Comparison of ENCODE assay signal across 20 cellular contexts in genomic region chr10:98528166-98528784, GRCh38.
DNase-seq lines count a peak whose midpoint lies in the region; ATAC-seq and TF ChIP-seq lines count a peak whose summit lies in the region.
"Had no signal": no experiment of that assay in that cellular context is flagged by ENCODE, and none has a peak within 500 bp of the region (broad histone marks: within the 10 kb centered on the region; RNA-seq: fewer than 3 reads in every experiment).

No MANE protein-coding gene starts in this region.

- DNase-seq in NCI-H345 (lab: John Stamatoyannopoulos, UW) (peak; percentile 46), NCI-H345 treated with DMSO at 0.1 percent for 48 hours (lab: John Stamatoyannopoulos, UW; ENCODE audit: unreplicated experiment) (no peak), HT1080 (ENCODE audit: low read depth) (peak; percentile 65), endothelial cell (ENCODE audit: low spot score) (peak; percentile 11), stromal cell of bone marrow (ENCODE audit: low read depth) (peak; percentile 61), kidney glomerular epithelial cell (lab: John Stamatoyannopoulos, UW) (no peak)
- DNase-seq: activated CD4-positive, alpha-beta T cell treated with anti-CD3 and anti-CD28 coated beads for 1 hour; activated CD8-positive, alpha-beta memory T cell treated with anti-CD3 and anti-CD28 coated beads, Interleukin-2, amount 10 ng/mL, durations not matched to agents 7 days and 5 days; activated naive CD8-positive, alpha-beta T cell treated with anti-CD3 and anti-CD28 coated beads, Interleukin-2, amount 10 ng/mL, durations not matched to agents 7 days and 5 days; CD4-positive, alpha-beta memory T cell; DMS53; dorsolateral prefrontal cortex; left lung; mucosa of descending colon; NCI-H146; NCI-H446 treated with DMSO at 0.1 percent for 48 hours; small intestine; stimulated activated CD4-positive, alpha-beta T cell treated with anti-CD3 and anti-CD28 coated beads, Interleukin-4, amount 100 ng/mL, for 24 hours had no signal

- TF ChIP-seq CTCF in endothelial cell (IDR thresholded peaks at IDR 0.05; ENCODE audit: unreplicated experiment), result no peak

- peaks cover 29% of the 10 kb centered on the region for H3K4me1 Mint-ChIP-seq in endothelial cell (ENCODE audit: unreplicated experiment)
- H3K4me1 Mint-ChIP-seq: activated CD8-positive, alpha-beta memory T cell treated with anti-CD3 and anti-CD28 coated beads, Interleukin-2, amount 10 ng/mL, durations not matched to agents 7 days and 5 days; activated naive CD8-positive, alpha-beta T cell treated with anti-CD3 and anti-CD28 coated beads, Interleukin-2, amount 10 ng/mL, durations not matched to agents 7 days and 5 days had no signal

- ATAC-seq in HG02610 (IDR thresholded peaks at IDR 0.05; ENCODE audit: unreplicated experiment) (no peak), HG03565 (IDR thresholded peaks at IDR 0.05; ENCODE audit: unreplicated experiment) (no peak)
- ATAC-seq: activated CD8-positive, alpha-beta memory T cell treated with anti-CD3 and anti-CD28 coated beads, Interleukin-2, amount 10 ng/mL, durations not matched to agents 7 days and 5 days; left lung; mucosa of descending colon had no signal

- H3K27ac Mint-ChIP-seq in endothelial cell (ENCODE audit: unreplicated experiment), result no peak overlapping the region
- H3K27ac Mint-ChIP-seq: activated CD8-positive, alpha-beta memory T cell treated with anti-CD3 and anti-CD28 coated beads, Interleukin-2, amount 10 ng/mL, durations not matched to agents 7 days and 5 days; activated naive CD8-positive, alpha-beta T cell treated with anti-CD3 and anti-CD28 coated beads, Interleukin-2, amount 10 ng/mL, durations not matched to agents 7 days and 5 days; CD4-positive, alpha-beta memory T cell had no signal

- H3K27me3 Mint-ChIP-seq in endothelial cell (ENCODE audit: unreplicated experiment), result peaks cover 1% of the 10 kb centered on the region

- H3K9me3 Mint-ChIP-seq in endothelial cell (ENCODE audit: unreplicated experiment), result no peaks in the 10 kb centered on the region
- H3K9me3 Mint-ChIP-seq: activated naive CD8-positive, alpha-beta T cell treated with anti-CD3 and anti-CD28 coated beads, Interleukin-2, amount 10 ng/mL, durations not matched to agents 7 days and 5 days; CD4-positive, alpha-beta memory T cell had no signal

- no peak overlapping the region for H3K4me3 Mint-ChIP-seq in endothelial cell (ENCODE audit: unreplicated experiment)
- H3K4me3 Mint-ChIP-seq: activated CD8-positive, alpha-beta memory T cell treated with anti-CD3 and anti-CD28 coated beads, Interleukin-2, amount 10 ng/mL, durations not matched to agents 7 days and 5 days; activated naive CD8-positive, alpha-beta T cell treated with anti-CD3 and anti-CD28 coated beads, Interleukin-2, amount 10 ng/mL, durations not matched to agents 7 days and 5 days; CD4-positive, alpha-beta memory T cell had no signal

- H3K36me3 Mint-ChIP-seq in endothelial cell (ENCODE audit: low read depth, unreplicated experiment), result no peaks in the 10 kb centered on the region
- H3K36me3 Mint-ChIP-seq: activated CD8-positive, alpha-beta memory T cell treated with anti-CD3 and anti-CD28 coated beads, Interleukin-2, amount 10 ng/mL, durations not matched to agents 7 days and 5 days; activated naive CD8-positive, alpha-beta T cell treated with anti-CD3 and anti-CD28 coated beads, Interleukin-2, amount 10 ng/mL, durations not matched to agents 7 days and 5 days; CD4-positive, alpha-beta memory T cell had no signal

Comparison
In these comparisons a context has a peak if more than half of its experiments do, and no peak if none do; other contexts are left out.
1. DNase-seq: peak in NCI-H345 (single experiment), HT1080 (single experiment), endothelial cell (single experiment) and stromal cell of bone marrow (single experiment); none in NCI-H345 treated with DMSO at 0.1 percent for 48 hours (single experiment) and kidney glomerular epithelial cell (single experiment).